8 cellular contexts compared by ENCODE assay signal in the genomic region with DNA sequence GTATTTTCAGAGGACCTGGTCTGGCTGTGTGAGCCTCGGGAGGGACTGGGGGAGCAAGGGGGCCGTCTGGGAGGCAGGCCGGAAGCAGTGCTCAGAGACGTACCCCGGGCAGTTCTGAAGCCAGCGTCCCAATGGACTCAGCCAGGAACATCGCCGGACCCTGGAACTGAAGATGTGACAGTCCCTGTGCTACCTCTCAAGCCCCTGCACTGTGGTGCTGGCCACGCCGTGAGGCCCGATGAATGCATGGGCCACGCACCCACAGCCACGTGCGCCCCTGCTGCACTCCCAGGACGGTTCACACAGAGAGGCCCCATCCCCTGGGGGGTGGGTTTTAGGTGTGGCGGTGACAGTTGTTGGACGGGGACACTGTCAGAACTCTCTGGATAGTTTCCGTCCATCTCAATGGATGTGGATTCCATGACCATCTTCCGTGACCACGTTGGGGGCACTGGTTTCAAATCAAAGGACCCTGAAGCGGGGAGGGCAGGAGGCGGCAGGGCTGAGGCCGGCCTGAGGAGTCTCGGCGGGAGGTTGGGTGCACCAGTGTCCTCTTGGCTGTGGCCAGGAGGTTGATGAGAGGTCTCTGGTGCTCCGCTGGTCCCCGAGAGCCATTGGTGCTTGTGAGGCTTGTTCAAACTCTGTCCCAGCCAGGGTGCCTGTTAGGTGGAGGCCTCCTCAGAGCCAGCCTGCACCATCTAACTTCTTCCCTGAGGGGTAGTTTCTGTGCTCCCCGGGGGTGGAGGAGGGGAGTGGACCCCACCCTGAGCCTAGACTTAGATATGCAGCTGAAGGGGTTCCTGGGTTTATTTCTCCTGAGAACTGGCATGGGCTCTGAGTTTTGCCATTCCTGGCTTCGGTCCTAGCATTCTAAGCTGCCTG. TPM values are rescaled to one million over a fixed set of nuclear protein-coding genes. Genes with fewer than 3 reads are reported as not detected.
"Had no signal": no experiment of that assay in that cellular context is flagged by ENCODE, and none has a peak within 500 bp of the region (broad histone marks: within the 10 kb centered on the region; RNA-seq: fewer than 3 reads in every experiment).

No MANE protein-coding gene starts in this region.

- H3K27me3 ChIP-seq: colonic mucosa, gastrocnemius medialis, heart right ventricle had no signal

- H3K36me3 ChIP-seq: colonic mucosa had no signal

- H3K4me1 ChIP-seq: colonic mucosa had no signal

- H3K27ac Mint-ChIP-seq: activated naive CD8-positive, alpha-beta T cell treated with anti-CD3 and anti-CD28 coated beads, Interleukin-2, amount 50 U/mL, for 24 hours had no signal

- H3K79me2 ChIP-seq: parathyroid adenoma had no signal

- H3K9ac ChIP-seq: parathyroid adenoma had no signal

- H3K9me3 Mint-ChIP-seq: activated naive CD8-positive, alpha-beta T cell treated with anti-CD3 and anti-CD28 coated beads, Interleukin-2, amount 50 U/mL, for 24 hours; neural crest cell had no signal

- H3K27ac ChIP-seq: colonic mucosa, epithelial cell of prostate, heart right ventricle had no signal

- H3K4me3 Mint-ChIP-seq: activated naive CD8-positive, alpha-beta T cell treated with anti-CD3 and anti-CD28 coated beads, Interleukin-2, amount 50 U/mL, for 24 hours; neural crest cell had no signal

- H3K9me3 ChIP-seq: colonic mucosa, gastrocnemius medialis, heart right ventricle had no signal

- H3K4me3 ChIP-seq: colonic mucosa, gastrocnemius medialis, heart right ventricle had no signal

RNA-seq across cellular contexts. Expression of a gene that starts 36.3 kb away (rescaled TPM):
- total RNA-seq: T-helper 2 cell treated with Interferon-gamma antibody and Interleukin-4, amounts not matched to agents 100 ng/mL and 5 ng/mL, for 36 hours had no signal
